Comparison of ENCODE assay signal across 15 cellular contexts in the genomic region with DNA sequence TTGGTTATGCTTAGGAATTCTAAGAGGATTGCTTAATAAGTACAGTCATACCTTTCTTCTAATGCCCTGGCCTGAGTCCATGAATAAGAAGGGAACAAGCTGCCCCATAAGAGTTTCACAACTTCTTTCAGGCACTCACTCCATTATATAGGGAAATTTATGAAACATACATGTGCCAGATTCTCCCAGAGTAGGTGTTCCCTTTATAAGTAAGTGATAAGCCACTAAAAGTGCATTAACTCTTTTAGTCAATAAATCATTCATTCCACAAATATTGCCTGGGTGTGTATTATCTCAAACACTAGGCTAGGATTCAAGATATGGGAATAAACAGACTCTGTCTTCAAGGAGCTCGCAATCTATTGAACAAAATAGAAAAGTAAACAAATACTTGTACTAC.
DNase-seq lines count a peak whose midpoint lies in the region; ATAC-seq, FAIRE-seq and TF ChIP-seq lines count a peak whose summit lies in the region.
"Had no signal": no experiment of that assay in that cellular context is flagged by ENCODE, and none has a peak within 500 bp of the region (broad histone marks: within the 10 kb centered on the region; RNA-seq: fewer than 3 reads in every experiment).

No MANE protein-coding gene starts in this region.

- peak; percentile 84 for ATAC-seq in gastroesophageal sphincter
- ATAC-seq: activated naive CD8-positive, alpha-beta T cell treated with anti-CD3 and anti-CD28 coated beads, Interleukin-2, amount 50 U/mL, for 24 hours; activated T-cell treated with anti-CD3 and anti-CD28 coated beads, Interleukin-2, amount 50 U/mL, for 4 hours; CD8-positive, alpha-beta T cell had no signal

- no peak overlapping the region for H3K4me3 ChIP-seq in astrocyte of the cerebellum (ENCODE audit: low read depth, low read length)
- H3K4me3 ChIP-seq in gastroesophageal sphincter, result no peak overlapping the region
- no peak overlapping the region for H3K4me3 ChIP-seq in small intestine (ENCODE audit: low read depth in 1 of 2, low read length in 2 of 2)
- H3K4me3 ChIP-seq: tibial nerve had no signal

- TF ChIP-seq CTCF in astrocyte of the cerebellum (IDR thresholded peaks at IDR 0.05; ENCODE audit: low read depth, low read length, missing control alignments) (no peak), gastroesophageal sphincter (IDR thresholded peaks at IDR 0.05) (no peak)

- intact Hi-C loops in activated CD4-positive, alpha-beta memory T cell treated with anti-CD3 and anti-CD28 coated beads for 36 hours (cut with micrococcal nuclease), result loop anchor here (1.0 kb wide), 1 partner anchor 9 kb away; no protein-coding TSS in a partner anchor

- H3K27me3 Mint-ChIP-seq in activated CD4-positive, alpha-beta memory T cell treated with anti-CD3 and anti-CD28 coated beads for 36 hours, result peaks cover 3% of the 10 kb centered on the region

- DNase-seq in HPDE6-E6E7 (ENCODE audit: extremely low spot score) (peak; percentile 53), astrocyte of the cerebellum (ENCODE audit: low read depth) (peak; percentile 63), small intestine (peak; percentile 68), HUDEP-2 (lab: John Stamatoyannopoulos, UW; ENCODE audit: unreplicated experiment in 76 of 76) (no peak), urothelium cell line (ENCODE audit: low spot score) (no peak)
- no peak for DNase-seq in activated CD4-positive, alpha-beta memory T cell treated with anti-CD3 and anti-CD28 coated beads for 36 hours
- DNase-seq: activated CD4-positive, alpha-beta T cell treated with anti-CD3 and anti-CD28 coated beads for 48 hours; activated naive CD8-positive, alpha-beta T cell treated with anti-CD3 and anti-CD28 coated beads, Interleukin-2, amount 50 U/mL, for 24 hours; activated T-cell treated with anti-CD3 and anti-CD28 coated beads, Interleukin-2, amount 50 U/mL, for 4 hours; CD8-positive, alpha-beta T cell; cortex of kidney; NCI-H526 treated with DMSO at 0.1 percent for 48 hours had no signal

- peaks cover 0 to 4% (median 0%) of the 10 kb centered on the region in 3 donors for H3K4me1 ChIP-seq in gastroesophageal sphincter
- H3K4me1 ChIP-seq in small intestine (ENCODE audit: control insufficient read depth in 2 of 2, insufficient read depth in 1 of 2, low read depth in 1 of 2, low read length in 1 of 2), result peaks cover 0 to 2% of the 10 kb centered on the region in 2 donors
- H3K4me1 ChIP-seq: tibial nerve had no signal

- CTCF ChIA-PET in activated CD4-positive, alpha-beta memory T cell treated with anti-CD3 and anti-CD28 coated beads for 36 hours (lab: Charles Lee), result interaction anchor here (0.9 kb wide), 2 partner anchors 8 to 692 kb away, joined by 3 read pairs; no protein-coding TSS in a partner anchor

- WGBS in gastroesophageal sphincter (ENCODE audit: low coverage in 1 of 2), 2 donors, result 86 to 88% methylated on average over 1 of the region's 1 CpG
- WGBS in small intestine, 3 donors, result 18 to 68% (median 34%) methylated on average over 1 of the region's 1 CpG

- H3K4me3 Mint-ChIP-seq in activated CD4-positive, alpha-beta memory T cell treated with anti-CD3 and anti-CD28 coated beads for 36 hours, result no peak overlapping the region
- H3K4me3 Mint-ChIP-seq: activated naive CD8-positive, alpha-beta T cell treated with anti-CD3 and anti-CD28 coated beads, Interleukin-2, amount 50 U/mL, for 24 hours; activated T-cell treated with anti-CD3 and anti-CD28 coated beads, Interleukin-2, amount 50 U/mL, for 4 hours; CD8-positive, alpha-beta T cell had no signal

- FAIRE-seq in small intestine (lab: Jason Lieb, UNC) (no peak), urothelium cell line (lab: Jason Lieb, UNC) (no peak)

- H3K9me3 Mint-ChIP-seq in activated CD4-positive, alpha-beta memory T cell treated with anti-CD3 and anti-CD28 coated beads for 36 hours, result no peaks in the 10 kb centered on the region
- H3K9me3 Mint-ChIP-seq: activated naive CD8-positive, alpha-beta T cell treated with anti-CD3 and anti-CD28 coated beads, Interleukin-2, amount 50 U/mL, for 24 hours; activated T-cell treated with anti-CD3 and anti-CD28 coated beads, Interleukin-2, amount 50 U/mL, for 4 hours; CD8-positive, alpha-beta T cell had no signal

- H3K27ac ChIP-seq in gastroesophageal sphincter (no peak overlapping the region), small intestine (ENCODE audit: low read depth in 1 of 2, low read length in 1 of 2) (no peak overlapping the region)
- H3K27ac ChIP-seq: parathyroid adenoma, tibial nerve had no signal

- no peak overlapping the region for H3K27ac Mint-ChIP-seq in activated CD4-positive, alpha-beta memory T cell treated with anti-CD3 and anti-CD28 coated beads for 36 hours
- H3K27ac Mint-ChIP-seq: activated naive CD8-positive, alpha-beta T cell treated with anti-CD3 and anti-CD28 coated beads, Interleukin-2, amount 50 U/mL, for 24 hours; CD8-positive, alpha-beta T cell had no signal

- no peaks in the 10 kb centered on the region for H3K36me3 Mint-ChIP-seq in activated CD4-positive, alpha-beta memory T cell treated with anti-CD3 and anti-CD28 coated beads for 36 hours
- H3K36me3 Mint-ChIP-seq: CD8-positive, alpha-beta T cell had no signal

- POLR2A ChIA-PET in activated CD4-positive, alpha-beta memory T cell treated with anti-CD3 and anti-CD28 coated beads for 36 hours (lab: Charles Lee), result no interaction called here

- no peaks in the 10 kb centered on the region for H3K4me1 Mint-ChIP-seq in activated CD4-positive, alpha-beta memory T cell treated with anti-CD3 and anti-CD28 coated beads for 36 hours (ENCODE audit: low read depth)

- H3K27me3 ChIP-seq in gastroesophageal sphincter (no peaks in the 10 kb centered on the region), small intestine (ENCODE audit: control insufficient read depth in 2 of 2, insufficient read depth in 2 of 2, low read length in 2 of 2) (no peaks in the 10 kb centered on the region)
- H3K27me3 ChIP-seq: tibial nerve had no signal

- H3K9me3 ChIP-seq in gastroesophageal sphincter, result no peaks in the 10 kb centered on the region
- no peaks in the 10 kb centered on the region for H3K9me3 ChIP-seq in small intestine (ENCODE audit: control insufficient read depth, low read depth)
- H3K9me3 ChIP-seq: tibial nerve had no signal

- TF ChIP-seq POLR2A in gastroesophageal sphincter (IDR thresholded peaks at IDR 0.05), result no peak

- in situ Hi-C loops in astrocyte of the cerebellum (cut with HindIII; ENCODE audit: low sequenced_read_pairs), result no loop called here

- H3K36me3 ChIP-seq in gastroesophageal sphincter (no peaks in the 10 kb centered on the region), small intestine (ENCODE audit: control insufficient read depth in 2 of 2, insufficient read depth in 2 of 2, low read length in 2 of 2) (no peaks in the 10 kb centered on the region)
- H3K36me3 ChIP-seq: tibial nerve had no signal

- TF ChIP-seq EP300 in gastroesophageal sphincter (IDR thresholded peaks at IDR 0.05), result no peak

Comparison
In these comparisons a context has a peak if more than half of its experiments do, and no peak if none do; other contexts are left out.
1. DNase-seq: peak in HPDE6-E6E7 (single experiment), astrocyte of the cerebellum (single experiment) and small intestine (single experiment); none in activated CD4-positive, alpha-beta memory T cell treated with anti-CD3 and anti-CD28 coated beads for 36 hours (single experiment), HUDEP-2 (0 of 76) and urothelium cell line (single experiment).